2 cellular contexts compared by ENCODE assay signal in genomic region chr12:108605000-108605689, GRCh38.
A peak's percentile ranks its signal among the peaks of the same experiment; 100 is the strongest.
TF ChIP-seq lines count a peak whose summit lies in the region.

No MANE protein-coding gene starts in this region.

TF ChIP-seq in A549, 52 proteins besides CTCF, POLR2A, EP300 and RAD21:
- TF ChIP-seq FOSB (CRISPR knock-in tag; IDR thresholded peaks at IDR 0.05) = no peak
- no peak for TF ChIP-seq FOSL2 (IDR thresholded peaks at IDR 0.05)
- peak; percentile 43; the same call in 1 of the 2 replicates for TF ChIP-seq FOSL2 (CRISPR knock-in tag; IDR thresholded peaks at IDR 0.05)
TF ChIP-seq in A549: peak in this region for 1.

TF ChIP-seq in HCT116, 20 proteins besides CTCF, POLR2A, EP300 and RAD21:
- TF ChIP-seq SIN3A (IDR thresholded peaks at IDR 0.05; ENCODE audit: low read depth) = no peak
- no peak for TF ChIP-seq POLR2AphosphoS5 (IDR thresholded peaks at IDR 0.05; ENCODE audit: low read depth, low read length)
- no peak for TF ChIP-seq ZFX (IDR thresholded peaks at IDR 0.05)
- TF ChIP-seq EGR1 (IDR thresholded peaks at IDR 0.05; ENCODE audit: low read depth) = no peak
- no peak for TF ChIP-seq FOSL1 (IDR thresholded peaks at IDR 0.05; ENCODE audit: low read depth)
- no peak for TF ChIP-seq ZBTB33 (IDR thresholded peaks at IDR 0.05; ENCODE audit: extremely low read depth, insufficient replicate concordance, low read length)
- no peak for TF ChIP-seq MAX (IDR thresholded peaks at IDR 0.05)
- no peak for TF ChIP-seq ELF1 (IDR thresholded peaks at IDR 0.05; ENCODE audit: borderline replicate concordance, low read depth)
- TF ChIP-seq CEBPB (IDR thresholded peaks at IDR 0.05; ENCODE audit: low read depth) = no peak
- no peak for TF ChIP-seq CBX3 (IDR thresholded peaks at IDR 0.05; ENCODE audit: low read depth)
- TF ChIP-seq YY1 (IDR thresholded peaks at IDR 0.05; ENCODE audit: extremely low read depth, insufficient replicate concordance, low read depth, low read length) = no peak
- TF ChIP-seq SRF (IDR thresholded peaks at IDR 0.05; ENCODE audit: low read depth) = no peak
- TF ChIP-seq EZH2 (IDR thresholded peaks at IDR 0.05) = no peak
- no peak for TF ChIP-seq ZNF274 (IDR thresholded peaks at IDR 0.05; ENCODE audit: low read depth, low read length)
- no peak for TF ChIP-seq EZH2phosphoT487 (IDR thresholded peaks at IDR 0.05; ENCODE audit: borderline replicate concordance)
- no peak for TF ChIP-seq SP1 (IDR thresholded peaks at IDR 0.05; ENCODE audit: low read depth)
- no peak for TF ChIP-seq TCF7L2 (IDR thresholded peaks at IDR 0.05; ENCODE audit: borderline replicate concordance, extremely low read depth, insufficient read depth, insufficient read length)
- TF ChIP-seq ATF3 (IDR thresholded peaks at IDR 0.05) = no peak
